ENCODE assay signal across 20 cellular contexts in genomic region chr2:188450740-188451480, GRCh38.
DNase-seq lines count a peak whose midpoint lies in the region; ATAC-seq, FAIRE-seq and TF ChIP-seq lines count a peak whose summit lies in the region.
"Had no signal": no experiment of that assay in that cellular context is flagged by ENCODE, and none has a peak within 500 bp of the region (broad histone marks: within the 10 kb centered on the region; RNA-seq: fewer than 3 reads in every experiment).

No MANE protein-coding gene starts in this region.

- no peaks in the 10 kb centered on the region for H3K27me3 Mint-ChIP-seq in astrocyte (ENCODE audit: low read depth, unreplicated experiment)
- H3K27me3 Mint-ChIP-seq: activated CD8-positive, alpha-beta T cell treated with anti-CD3 and anti-CD28 coated beads for 36 hours; CD4-positive, alpha-beta memory T cell had no signal

- H3K36me3 ChIP-seq in astrocyte (ENCODE audit: insufficient read depth, low read length), result no peaks in the 10 kb centered on the region
- H3K36me3 ChIP-seq: breast epithelium, left ventricle myocardium inferior, uterus had no signal

- H3K79me2 ChIP-seq in astrocyte (ENCODE audit: insufficient read depth, low read length), result no peaks in the 10 kb centered on the region

- DNase-seq in AG08395 (ENCODE audit: low spot score) (peak; percentile 5), HCEC 1CT (peak; percentile 6), astrocyte (ENCODE audit: low read depth) (peak; percentile 24), fibroblast of the conjunctiva (ENCODE audit: low read depth) (peak; percentile 31), left cardiac atrium (no peak), HuH-7.5 (ENCODE audit: low spot score) (no peak)
- DNase-seq in activated effector memory CD4-positive, alpha-beta T cell treated with Interleukin-2 at 50 U/mL for 16 hours, result no peak
- DNase-seq in stimulated activated CD4-positive, alpha-beta T cell treated with anti-CD3 and anti-CD28 coated beads, Interleukin-4, amount 100 ng/mL, for 1 hour, result no peak
- DNase-seq: ACHN; activated CD8-positive, alpha-beta T cell treated with anti-CD3 and anti-CD28 coated beads for 36 hours; activated T-cell treated with anti-CD3 and anti-CD28 coated beads, Interleukin-2, amount 50 U/mL, for 1 hour; CD4-positive, alpha-beta memory T cell; left ventricle myocardium inferior; NCI-H1092; NCI-H510A; uterus had no signal

- H3K36me3 Mint-ChIP-seq in astrocyte (ENCODE audit: low read depth, unreplicated experiment), result peaks cover 5% of the 10 kb centered on the region
- H3K36me3 Mint-ChIP-seq: activated naive CD4-positive, alpha-beta T cell treated with anti-CD3 and anti-CD28 coated beads, Interleukin-2, amount 50 U/mL, for 72 hours; CD4-positive, alpha-beta memory T cell had no signal

- H3K27me3 ChIP-seq in astrocyte (ENCODE audit: insufficient read depth, low read length), result no peaks in the 10 kb centered on the region
- H3K27me3 ChIP-seq: breast epithelium, uterus had no signal

- peaks cover 4% of the 10 kb centered on the region for H3K9me3 Mint-ChIP-seq in astrocyte (ENCODE audit: unreplicated experiment)

- H4K20me1 ChIP-seq in astrocyte (ENCODE audit: insufficient read depth, low read length), result no peaks in the 10 kb centered on the region

- H3K27ac Mint-ChIP-seq in astrocyte (ENCODE audit: unreplicated experiment), result no peak overlapping the region
- H3K27ac Mint-ChIP-seq: activated CD8-positive, alpha-beta T cell treated with anti-CD3 and anti-CD28 coated beads for 36 hours; activated naive CD4-positive, alpha-beta T cell treated with anti-CD3 and anti-CD28 coated beads, Interleukin-2, amount 50 U/mL, for 72 hours; CD4-positive, alpha-beta memory T cell had no signal

- TF ChIP-seq CTCF in astrocyte (IDR thresholded peaks at IDR 0.05; ENCODE audit: insufficient read depth, low read depth, low read length), result no peak

- H3K27ac ChIP-seq in astrocyte (ENCODE audit: low read depth, low read length), result no peak overlapping the region
- H3K27ac ChIP-seq: breast epithelium, epithelial cell of prostate, left ventricle myocardium inferior, uterus had no signal

- no peak for FAIRE-seq in astrocyte (lab: Jason Lieb, UNC)

- H3K4me1 Mint-ChIP-seq in astrocyte (ENCODE audit: low read depth, unreplicated experiment), result no peaks in the 10 kb centered on the region
- H3K4me1 Mint-ChIP-seq: CD4-positive, alpha-beta memory T cell had no signal

- no peaks in the 10 kb centered on the region for H3K9me3 ChIP-seq in astrocyte (ENCODE audit: insufficient read depth, low read depth, low read length)
- H3K9me3 ChIP-seq: uterus had no signal

- no peak overlapping the region for H2AFZ ChIP-seq in astrocyte (ENCODE audit: low read depth, low read length)

- peaks cover 3% of the 10 kb centered on the region for H3K4me1 ChIP-seq in astrocyte (ENCODE audit: insufficient read depth, low read length)
- H3K4me1 ChIP-seq: breast epithelium, left ventricle myocardium inferior had no signal

- H3K4me3 Mint-ChIP-seq in astrocyte (ENCODE audit: unreplicated experiment), result no peak overlapping the region
- H3K4me3 Mint-ChIP-seq: activated CD8-positive, alpha-beta T cell treated with anti-CD3 and anti-CD28 coated beads for 36 hours; CD4-positive, alpha-beta memory T cell had no signal

- no peak for ATAC-seq in left cardiac atrium
- ATAC-seq: activated CD8-positive, alpha-beta T cell treated with anti-CD3 and anti-CD28 coated beads for 36 hours; activated naive CD4-positive, alpha-beta T cell treated with anti-CD3 and anti-CD28 coated beads, Interleukin-2, amount 50 U/mL, for 72 hours; Right ventricle myocardium inferior had no signal

- H3K4me3 ChIP-seq in astrocyte (ENCODE audit: insufficient read depth, low read depth, low read length), result no peak overlapping the region
- H3K4me3 ChIP-seq: breast epithelium, left ventricle myocardium inferior, uterus had no signal

- H3K4me2 ChIP-seq in astrocyte (ENCODE audit: low read length), result no peak overlapping the region

- intact Hi-C loops in left cardiac atrium (cut with DNase I), result no loop called here

- H3K9ac ChIP-seq in astrocyte (ENCODE audit: low read length), result no peak overlapping the region

Comparison
In these comparisons a context has a peak if more than half of its experiments do, and no peak if none do; other contexts are left out.
1. DNase-seq: peak in AG08395 (single experiment), HCEC 1CT (single experiment), astrocyte (single experiment) and fibroblast of the conjunctiva (single experiment); none in left cardiac atrium (single experiment), activated effector memory CD4-positive, alpha-beta T cell treated with Interleukin-2 at 50 U/mL for 16 hours (single experiment), HuH-7.5 (single experiment) and stimulated activated CD4-positive, alpha-beta T cell treated with anti-CD3 and anti-CD28 coated beads, Interleukin-4, amount 100 ng/mL, for 1 hour (single experiment).